ENCODE assay signal across 22 cellular contexts in the genomic region with DNA sequence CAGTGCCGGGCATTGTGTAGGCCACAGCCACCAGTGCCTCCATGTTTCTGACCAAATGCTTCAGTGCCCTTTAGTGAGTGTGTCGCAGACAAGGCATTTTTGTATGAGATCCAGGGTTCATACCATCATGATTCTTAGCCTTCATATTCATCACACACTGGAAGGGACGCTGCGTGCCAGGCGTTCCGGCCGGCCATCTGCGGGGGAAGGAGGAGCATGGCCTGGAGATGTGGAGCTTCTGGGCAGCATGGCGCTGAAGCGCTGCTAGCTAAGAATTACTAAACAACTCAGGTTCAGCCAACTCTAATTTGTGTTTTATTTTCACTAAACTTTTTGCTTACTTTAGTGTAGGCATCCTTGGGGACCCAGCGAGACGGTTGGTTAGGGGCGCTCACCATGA.
"Had no signal": no experiment of that assay in that cellular context is flagged by ENCODE, and none has a peak within 500 bp of the region (broad histone marks: within the 10 kb centered on the region; RNA-seq: fewer than 3 reads in every experiment).

No MANE protein-coding gene starts in this region.

- H3K4me1 ChIP-seq: colonic mucosa, esophagus squamous epithelium, foreskin keratinocyte, gastrocnemius medialis, gastroesophageal sphincter, heart left ventricle, heart right ventricle had no signal

- DNase-seq: colonic mucosa; cortex of kidney; dermis blood vessel endothelial cell; dorsolateral prefrontal cortex; effector CD4-positive, alpha-beta T cell; effector CD8-positive, alpha-beta T cell; effector memory CD4-positive, alpha-beta T cell; effector memory CD8-positive, alpha-beta T cell; endodermal cell; erythroblast; esophagus squamous epithelium; foreskin fibroblast; foreskin keratinocyte; foreskin melanocyte; gastrocnemius medialis; glutamatergic neuron; heart left ventricle; heart right ventricle had no signal

- H3K36me3 ChIP-seq: colonic mucosa, esophagus squamous epithelium, gastrocnemius medialis, gastroesophageal sphincter, heart left ventricle, heart right ventricle had no signal

- H3K9me3 ChIP-seq: colonic mucosa, esophagus squamous epithelium, gastrocnemius medialis, gastroesophageal sphincter, heart left ventricle, heart right ventricle had no signal

- H3K27ac ChIP-seq: colonic mucosa, coronary artery, dorsolateral prefrontal cortex, epithelial cell of prostate, esophagus squamous epithelium, foreskin keratinocyte, gastrocnemius medialis, gastroesophageal sphincter, heart left ventricle, heart right ventricle had no signal

- H3K27me3 ChIP-seq: colonic mucosa, foreskin keratinocyte, gastrocnemius medialis, gastroesophageal sphincter had no signal

- ATAC-seq: effector memory CD8-positive, alpha-beta T cell; esophagus mucosa; foreskin keratinocyte; gastrocnemius medialis; gastroesophageal sphincter; heart left ventricle; heart right ventricle had no signal

- H3K4me3 ChIP-seq: colonic mucosa, coronary artery, dorsolateral prefrontal cortex, esophagus squamous epithelium, gastrocnemius medialis, gastroesophageal sphincter, heart left ventricle, heart right ventricle had no signal
